Comparison of ENCODE assay signal across 8 cellular contexts in the genomic region with DNA sequence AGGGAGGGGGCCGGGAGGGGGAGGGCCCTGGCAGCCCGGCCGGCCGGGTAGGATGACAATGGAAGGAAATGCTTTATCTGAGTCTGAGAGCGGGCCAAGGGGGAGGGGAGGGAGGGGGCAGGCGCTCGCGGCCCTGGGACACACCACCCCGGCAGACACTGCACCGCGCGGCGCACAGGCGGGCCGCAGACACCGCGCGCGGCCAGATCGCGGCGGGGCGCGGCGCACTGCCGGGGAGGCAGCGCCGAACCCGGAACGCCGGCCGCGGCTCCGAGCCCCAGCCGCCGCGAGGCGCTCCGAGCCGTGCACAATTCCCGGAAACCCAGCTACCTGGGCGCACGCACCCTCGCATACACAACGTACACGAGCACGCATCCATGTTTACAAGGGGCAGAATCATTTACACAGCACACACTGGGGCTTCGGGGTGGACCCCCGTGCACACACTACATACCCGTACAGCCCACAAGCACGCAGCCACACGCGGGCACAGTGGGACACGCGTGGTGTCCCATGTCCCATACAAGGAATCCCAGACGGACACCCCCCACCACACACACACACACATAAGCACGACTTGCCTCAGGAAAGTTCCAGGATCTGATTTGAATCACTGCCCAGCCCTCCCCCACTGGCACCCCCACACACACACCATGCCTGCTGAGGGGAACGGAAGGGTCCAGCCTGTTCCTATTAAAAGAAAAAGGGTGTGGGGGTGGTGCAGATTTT. TPM values are rescaled to one million over a fixed set of nuclear protein-coding genes. Genes with fewer than 3 reads are reported as not detected.
DNase-seq lines count a peak whose midpoint lies in the region; ATAC-seq, FAIRE-seq and TF ChIP-seq lines count a peak whose summit lies in the region.

HDAC7 (minus strand) TSS at position 2 of the 729 bp plus-strand sequence. CDS start 118 bp downstream, outside the sequence.

- H3K14ac ChIP-seq in H1 (ENCODE audit: insufficient read length), result no peak within 1 kb of the TSS

- H3K4me3 ChIP-seq in H1 (ENCODE audit: extremely low read depth in 1 of 4, insufficient read depth in 2 of 4, low read depth in 3 of 4, low read length in 4 of 4), result peak within 1 kb of the TSS; percentile 65 to 79 (median 66)

- peak within 1 kb of the TSS; percentile 94 to 99 for H3K4me2 ChIP-seq in H1 (ENCODE audit: insufficient read depth in 1 of 2, low read depth in 2 of 2, low read length in 2 of 2)

- H2BK120ac ChIP-seq in H1 (replicated peaks; ENCODE audit: low read depth, low read length), result peak within 1 kb of the TSS; percentile 63

- peaks cover 9% of the 10 kb centered on the region for H3K23me2 ChIP-seq in H1 (ENCODE audit: low read depth, low read length)

- no peaks in the 10 kb centered on the region for H3K36me3 Mint-ChIP-seq in memory B cell

- H3K23ac ChIP-seq in H1 (ENCODE audit: insufficient read length), result no peak within 1 kb of the TSS

- H3K27me3 Mint-ChIP-seq in memory B cell, result no peaks in the 10 kb centered on the region

- H3K4me3 Mint-ChIP-seq in memory B cell, result peak within 1 kb of the TSS; percentile 93

- ATAC-seq in HG02642 (IDR thresholded peaks at IDR 0.05; ENCODE audit: poor library complexity, unreplicated experiment), result peak; percentile 44
- ATAC-seq in memory B cell (ENCODE audit: low read depth), result peak; percentile 80
- no peak for ATAC-seq in HG02973 (IDR thresholded peaks at IDR 0.05; ENCODE audit: unreplicated experiment)

- no peaks in the 10 kb centered on the region for H3K9me3 ChIP-seq in H1 (ENCODE audit: insufficient read depth in 2 of 2, low read depth in 1 of 2, low read length in 1 of 2)

- H3K4ac ChIP-seq in H1 (replicated peaks; ENCODE audit: insufficient read length, low read depth, low read length), result peak within 1 kb of the TSS; percentile 93

- peak within 1 kb of the TSS; percentile 98 for H4K91ac ChIP-seq in H1 (replicated peaks; ENCODE audit: insufficient read length, low read length)

- peak within 1 kb of the TSS; percentile 86 for H4K5ac ChIP-seq in H1 (ENCODE audit: insufficient read length, low read depth, low read length)

- no peak for FAIRE-seq in H1 (lab: Jason Lieb, UNC)

- CTCF ChIA-PET in activated CD8-positive, alpha-beta memory T cell treated with anti-CD3 and anti-CD28 coated beads for 36 hours (lab: Charles Lee), result interaction anchor here (0.7 to 7.3 kb wide), 5 partner anchors 11 to 32 kb away, joined by 3 to 91 read pairs (median 32); no protein-coding TSS in a partner anchor
- CTCF ChIA-PET in H1 (lab: Charles Lee; ENCODE audit: partially characterized antibody), result interaction anchor here (0.6 to 58.8 kb wide), 10 partner anchors 10 to 171 kb away, joined by 3 to 2001 read pairs (median 10); partner anchors contain the start of gene RAPGEF3

- peak within 1 kb of the TSS; percentile 93 for H3K27ac ChIP-seq in H1 (ENCODE audit: low read depth, low read length)

- peak; percentile 53 for DNase-seq in GM04503 (ENCODE audit: low read depth)
- peak; percentile 33 for DNase-seq in NCI-H510A treated with DMSO at 0.1 percent for 48 hours (lab: John Stamatoyannopoulos, UW)
- no peak for DNase-seq in H1 (ENCODE audit: low read depth in 1 of 2, low spot score in 2 of 2)
- DNase-seq in memory B cell (ENCODE audit: low spot score in 2 of 2), result no peak
- peak; percentile 57 to 68 (median 60) for DNase-seq in stimulated activated CD4-positive, alpha-beta T cell treated with anti-CD3 and anti-CD28 coated beads, TNF-alpha, amount 100 ng/mL, for 4 hours (ENCODE audit: low read depth in 3 of 3)

- H2AFZ ChIP-seq in H1 (ENCODE audit: low read length), result 0 out of 2 replicates have a peak within 1 kb of the TSS, but pooled peaks have one; percentile 0

- TF ChIP-seq EP300 in H1 (IDR thresholded peaks at IDR 0.05; ENCODE audit: borderline replicate concordance in 1 of 2, low read depth in 2 of 2, low read length in 2 of 2), result no peak

- peaks cover 0 to 44% of the 10 kb centered on the region in 2 experiments; a peak in 2 of 4 replicates for H3K79me2 ChIP-seq in H1 (ENCODE audit: control insufficient read depth in 1 of 2, insufficient read depth in 2 of 2, low read length in 2 of 2)

- POLR2A ChIA-PET in activated CD8-positive, alpha-beta memory T cell treated with anti-CD3 and anti-CD28 coated beads for 36 hours (lab: Charles Lee), result interaction anchor here (0.9 to 5.5 kb wide), 3 partner anchors 12 to 18 kb away, joined by 3 to 104 read pairs (median 39); no protein-coding TSS in a partner anchor
- POLR2A ChIA-PET in H1 (lab: Charles Lee; ENCODE audit: partially characterized antibody), result interaction anchor here (1.1 to 29.3 kb wide), 8 partner anchors 8 to 39 kb away, joined by 3 to 480 read pairs (median 6); no protein-coding TSS in a partner anchor

- peak within 1 kb of the TSS; percentile 85 to 91 (median 90) for H3K9ac ChIP-seq in H1 (replicated peaks in 1 of 4; ENCODE audit: extremely low read depth in 1 of 4, low read depth in 3 of 4, low read length in 3 of 4)

- TF ChIP-seq RAD21 in H1 (IDR thresholded peaks at IDR 0.05 in 1 of 2, conservative IDR thresholded peaks at IDR 0.05 in 1 of 2; ENCODE audit: low read depth in 2 of 2, low read length in 2 of 2), result no peak

- no peaks in the 10 kb centered on the region; a peak in 2 of 7 replicates for H3K27me3 ChIP-seq in H1 (replicated peaks in 1 of 4; ENCODE audit: control insufficient read depth in 3 of 4, extremely low read depth in 1 of 4, insufficient read depth in 3 of 4, low read length in 3 of 4)

- H3K4me1 Mint-ChIP-seq in memory B cell, result peaks cover 48% of the 10 kb centered on the region

- H2AK5ac ChIP-seq in H1 (ENCODE audit: low read depth, low read length), result peak within 1 kb of the TSS; percentile 93

- peak within 1 kb of the TSS; percentile 96; the same call in 1 of the 2 replicates for H2BK15ac ChIP-seq in H1 (ENCODE audit: low read length)

- H3K79me1 ChIP-seq in H1 (ENCODE audit: low read depth, low read length), result peaks cover 8% of the 10 kb centered on the region

- no peak for TF ChIP-seq CTCF in H1 (IDR thresholded peaks at IDR 0.05; ENCODE audit: control extremely low read depth in 1 of 3, insufficient read depth in 1 of 3, low read depth in 1 of 3, low read length in 3 of 3)

- H3K4me1 ChIP-seq in H1 (replicated peaks in 1 of 4; ENCODE audit: control insufficient read depth in 3 of 4, insufficient read depth in 4 of 4, low read length in 3 of 4), result peaks cover 5 to 41% (median 35%) of the 10 kb centered on the region in 4 experiments

- peak within 1 kb of the TSS; percentile 69 for H2BK20ac ChIP-seq in H1 (ENCODE audit: low read length)

- H2BK5ac ChIP-seq in H1 (ENCODE audit: low read depth, low read length), result peak within 1 kb of the TSS; percentile 100

- no peaks in the 10 kb centered on the region for H3K36me3 ChIP-seq in H1 (ENCODE audit: control insufficient read depth in 2 of 4, insufficient read depth in 4 of 4, low read length in 3 of 4)

- WGBS in H1 (ENCODE audit: extremely low coverage in 1 of 2, insufficient coverage in 1 of 2, insufficient read length in 1 of 2, insufficient replicate concordance in 2 of 2, low coverage in 1 of 2, low lambda C conversion rate in 2 of 2, missing lambda C conversion rate in 1 of 2), 2 experiments, result 1% methylated on average over 18 of the region's 58 CpGs; no CpG with 5 or more reads in 1 of the 2 experiments

- H4K8ac ChIP-seq in H1 (ENCODE audit: extremely low read depth, insufficient read depth, low read length), result peak within 1 kb of the TSS; percentile 97

- H3K18ac ChIP-seq in H1 (ENCODE audit: extremely low read depth, low read length), result peak within 1 kb of the TSS; percentile 97

- H2BK12ac ChIP-seq in H1 (ENCODE audit: low read depth, low read length), result peak within 1 kb of the TSS; percentile 99

- H4K20me1 ChIP-seq in H1 (replicated peaks in 1 of 2; ENCODE audit: control insufficient read depth in 1 of 2, insufficient read depth in 2 of 2, low read length in 2 of 2), result peaks cover 2 to 10% of the 10 kb centered on the region in 2 experiments

- peak within 1 kb of the TSS; percentile 94 for H3K27ac Mint-ChIP-seq in memory B cell

- peak within 1 kb of the TSS; percentile 79 for H3K56ac ChIP-seq in H1 (replicated peaks; ENCODE audit: insufficient read length, low read depth, low read length)

- TF ChIP-seq POLR2A in H1 (IDR thresholded peaks at IDR 0.05; ENCODE audit: control extremely low read depth in 1 of 2, low read depth in 2 of 2, low read length in 2 of 2), result peak in 1 of 2 experiments; percentile 68; a peak in 2 of 3 replicates

- no peaks in the 10 kb centered on the region for H3K9me3 Mint-ChIP-seq in memory B cell

TF ChIP-seq in H1, 55 proteins besides CTCF, POLR2A, EP300 and RAD21 (continues in another document):
- TF ChIP-seq CEBPB (IDR thresholded peaks at IDR 0.05; ENCODE audit: low read depth, low read length) (no peak), PHF8 (conservative IDR thresholded peaks at IDR 0.05; ENCODE audit: low read depth, low read length) (peak; percentile 57)

RNA-seq across cellular contexts. Expression of gene HDAC7, which starts in this region (rescaled TPM):
- total RNA-seq in activated CD8-positive, alpha-beta memory T cell treated with anti-CD3 and anti-CD28 coated beads for 36 hours, result 100 to 1,000 TPM; 225 to 247 TPM
- 82.0 and 84.9 TPM in 2 replicates for total RNA-seq in H1 (2021; fragmentation: NEBNext Ultra II Directional; extraction: Animal tissue kit (Norgen Biotek cat#: 25700))
- 25.5 and 52.0 TPM in 2 replicates for polyA plus RNA-seq in H1 (2011; rRNA removed)
- polyA plus RNA-seq in H1 (2011; cell fraction: cytosol; rRNA removed), result 27.2 TPM
- 208 TPM for polyA plus RNA-seq in H1 (2011; cell fraction: nucleus; rRNA removed)
- polyA plus RNA-seq in H1 (2012, experiment 1 of 2), result 46.5 to 68.3 TPM (median 65.5 TPM) in 4 replicates
- 57.8 TPM for polyA plus RNA-seq in H1 (2012, experiment 2 of 2)
- 40.9 TPM for polyA plus RNA-seq in H1 (2013, experiment 1 of 2)
- polyA plus RNA-seq in H1 (2013, experiment 2 of 2), result 38.9 TPM
- polyA minus RNA-seq in H1 (2011; rRNA and poly(A)+ RNA removed), result 11.6 and 23.5 TPM in 2 replicates
- 27.2 TPM for polyA minus RNA-seq in H1 (2011; cell fraction: cytosol; rRNA and poly(A)+ RNA removed)
- polyA minus RNA-seq in H1 (2011; cell fraction: nucleus; rRNA and poly(A)+ RNA removed), result 48.1 TPM

Comparison
In these comparisons a context has a peak if more than half of its experiments do, and no peak if none do; other contexts are left out.
1. DNase-seq: peak in GM04503 (single experiment), NCI-H510A treated with DMSO at 0.1 percent for 48 hours (single experiment) and stimulated activated CD4-positive, alpha-beta T cell treated with anti-CD3 and anti-CD28 coated beads, TNF-alpha, amount 100 ng/mL, for 4 hours (3 of 3); none in H1 (0 of 2) and memory B cell (0 of 2).